11 cellular contexts compared by ENCODE assay signal in genomic region chr22:24482586-24482985, GRCh38. TPM values are rescaled to one million over a fixed set of nuclear protein-coding genes. Genes with fewer than 3 reads are reported as not detected.
DNase-seq lines count a peak whose midpoint lies in the region; ATAC-seq and TF ChIP-seq lines count a peak whose summit lies in the region.
"Had no signal": no experiment of that assay in that cellular context is flagged by ENCODE, and none has a peak within 500 bp of the region (broad histone marks: within the 10 kb centered on the region; RNA-seq: fewer than 3 reads in every experiment).

No MANE protein-coding gene starts in this region.

- H3K27me3 Mint-ChIP-seq in mesothelial cell of epicardium (ENCODE audit: low read depth) = no peaks in the 10 kb centered on the region

- peak overlapping the region; percentile 35 for H3K27ac Mint-ChIP-seq in mesothelial cell of epicardium

- ATAC-seq in GM18511 (IDR thresholded peaks at IDR 0.05; ENCODE audit: unreplicated experiment) (no peak), HG03139 (IDR thresholded peaks at IDR 0.05; ENCODE audit: unreplicated experiment) (no peak)
- ATAC-seq: Right ventricle myocardium inferior had no signal

- H3K36me3 Mint-ChIP-seq in mesothelial cell of epicardium = no peaks in the 10 kb centered on the region

- peaks cover 34% of the 10 kb centered on the region for H3K4me1 Mint-ChIP-seq in mesothelial cell of epicardium

- peak; percentile 20 for DNase-seq in Daoy (ENCODE audit: low read depth)
- DNase-seq in NCI-H2029 (lab: John Stamatoyannopoulos, UW) = peak; percentile 9
- DNase-seq in astrocyte of the hippocampus (ENCODE audit: low read depth, low spot score) = peak; percentile 61
- no peak for DNase-seq in mesothelial cell of epicardium (ENCODE audit: low spot score in 2 of 2, unreplicated experiment in 2 of 2)
- no peak for DNase-seq in nucleus accumbens (lab: John Stamatoyannopoulos, UW)
- DNase-seq in NCI-H2081 treated with DMSO at 0.1 percent for 48 hours (lab: John Stamatoyannopoulos, UW) = no peak
- DNase-seq: activated gamma-delta T cell; stimulated activated CD4-positive, alpha-beta T cell treated with anti-CD3 and anti-CD28 coated beads, Interleukin-4, amount 100 ng/mL, for 4 hours had no signal

- H3K4me3 Mint-ChIP-seq in mesothelial cell of epicardium = no peak overlapping the region

- no peak for TF ChIP-seq CTCF in mesothelial cell of epicardium (IDR thresholded peaks at IDR 0.05; ENCODE audit: unreplicated experiment)

- no peaks in the 10 kb centered on the region for H3K9me3 Mint-ChIP-seq in mesothelial cell of epicardium

RNA-seq across cellular contexts. Expression of gene UPB1, which starts 12.5 kb away (rescaled TPM):
- total RNA-seq in Daoy (2014; rRNA removed; shearing (Covaris generic)) = 0.06 TPM in 1 of 2 replicates, not detected in the other
- 1.3 to 1.5 TPM (median 1.3 TPM) in 3 replicates for total RNA-seq in mesothelial cell of epicardium

RNA-seq across cellular contexts. Expression of gene ADORA2A, which starts 55.2 kb away (rescaled TPM):
- total RNA-seq in Daoy (2014; rRNA removed; shearing (Covaris generic)) = 0.95 and 2.7 TPM in 2 replicates
- total RNA-seq in mesothelial cell of epicardium = 8.3 to 10.8 TPM (median 9.4 TPM) in 3 replicates

Comparison
In these comparisons a context has a peak if more than half of its experiments do, and no peak if none do; other contexts are left out.
1. DNase-seq: peak in Daoy (single experiment), NCI-H2029 (single experiment) and astrocyte of the hippocampus (single experiment); none in mesothelial cell of epicardium (0 of 2), nucleus accumbens (0 of 56) and NCI-H2081 treated with DMSO at 0.1 percent for 48 hours (single experiment).